Comparison of ENCODE assay signal across 8 cellular contexts in the genomic region with DNA sequence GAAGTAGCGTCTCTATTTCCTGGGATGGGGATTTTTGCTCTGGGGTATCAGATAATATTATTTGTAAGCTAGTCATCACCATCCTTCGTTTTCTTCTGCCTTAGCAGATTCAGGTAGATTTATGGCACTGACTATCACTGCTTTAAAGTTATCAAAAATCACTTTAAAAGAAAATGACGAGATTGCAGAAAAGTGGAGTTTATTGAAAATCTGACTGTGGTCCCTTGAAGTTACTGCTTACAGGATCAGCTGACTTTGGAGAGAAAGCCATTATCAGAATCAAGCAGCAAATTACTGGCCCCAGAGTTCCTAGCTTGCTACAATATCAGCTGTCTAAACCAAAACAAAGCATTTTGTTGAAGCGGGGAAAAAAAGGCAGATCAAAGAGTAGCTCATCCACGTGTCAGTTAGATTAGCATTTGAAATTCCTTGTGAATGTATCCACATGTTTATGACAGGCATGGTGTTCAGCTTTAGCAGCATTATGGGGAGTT. TPM values are rescaled to one million over a fixed set of nuclear protein-coding genes. Genes with fewer than 3 reads are reported as not detected.
DNase-seq lines count a peak whose midpoint lies in the region; ATAC-seq and TF ChIP-seq lines count a peak whose summit lies in the region.

No MANE protein-coding gene starts in this region.

- H3K4me1 ChIP-seq in parathyroid adenoma = peaks cover 85% of the 10 kb centered on the region
- peaks cover 45% of the 10 kb centered on the region for H3K4me1 ChIP-seq in effector memory CD4-positive, alpha-beta T cell (ENCODE audit: control insufficient read depth, insufficient read depth, low read length, poor library complexity, severe bottlenecking)

- peaks cover 59 to 61% of the 10 kb centered on the region in 2 donors for H3K36me3 Mint-ChIP-seq in CD14-positive monocyte
- peaks cover 4% of the 10 kb centered on the region for H3K36me3 Mint-ChIP-seq in T-helper 17 cell (ENCODE audit: low read depth)

- peaks cover 35% of the 10 kb centered on the region for H3K79me2 ChIP-seq in parathyroid adenoma

- H3K27ac ChIP-seq in parathyroid adenoma = peak overlapping the region; percentile 96
- no peak overlapping the region for H3K27ac ChIP-seq in effector memory CD4-positive, alpha-beta T cell (ENCODE audit: insufficient read depth, low read length, poor library complexity, severe bottlenecking)

- no peaks in the 10 kb centered on the region for H3K27me3 Mint-ChIP-seq in CD14-positive monocyte (ENCODE audit: low read depth in 3 of 3)
- no peaks in the 10 kb centered on the region for H3K27me3 Mint-ChIP-seq in T-helper 17 cell

- no peak overlapping the region for H2AFZ ChIP-seq in parathyroid adenoma

- H3K27ac Mint-ChIP-seq in CD14-positive monocyte (peak overlapping the region; percentile 96 to 99 (median 98)), T-helper 17 cell (peak overlapping the region; percentile 97)

- intact Hi-C loops in CD14-positive monocyte (cut with micrococcal nuclease) = loop anchor here (1.0 to 5.0 kb wide), 5 partner anchors 13 to 622 kb away; no protein-coding TSS in a partner anchor

- ATAC-seq in T-helper 17 cell (no peak), HG03460 (IDR thresholded peaks at IDR 0.05; ENCODE audit: unreplicated experiment) (no peak)

- peak overlapping the region; percentile 53 for H3K4me2 ChIP-seq in parathyroid adenoma (ENCODE audit: low read length)

- H3K4me3 Mint-ChIP-seq in CD14-positive monocyte (peak overlapping the region; percentile 72 to 76), T-helper 17 cell (no peak overlapping the region)

- no peaks in the 10 kb centered on the region for H3K36me3 ChIP-seq in parathyroid adenoma (ENCODE audit: control insufficient read depth, insufficient read depth, low read length)
- H3K36me3 ChIP-seq in effector memory CD4-positive, alpha-beta T cell (ENCODE audit: control insufficient read depth, insufficient read depth, low read length) = peaks cover 42% of the 10 kb centered on the region

- no peaks in the 10 kb centered on the region for H3K27me3 ChIP-seq in parathyroid adenoma (ENCODE audit: control insufficient read depth, insufficient read depth, low read length)
- no peaks in the 10 kb centered on the region for H3K27me3 ChIP-seq in effector memory CD4-positive, alpha-beta T cell (replicated peaks; ENCODE audit: control insufficient read depth, insufficient read depth, low read length, poor library complexity, severe bottlenecking)

- peak overlapping the region; percentile 40 for H3K9ac ChIP-seq in parathyroid adenoma

- H3K9me3 Mint-ChIP-seq in CD14-positive monocyte = no peaks in the 10 kb centered on the region

- H3K4me1 Mint-ChIP-seq in CD14-positive monocyte = peaks cover 82% of the 10 kb centered on the region
- H3K4me1 Mint-ChIP-seq in T-helper 17 cell = peaks cover 62% of the 10 kb centered on the region

- TF ChIP-seq CTCF in CD14-positive monocyte (IDR thresholded peaks at IDR 0.05) (no peak), parathyroid adenoma (IDR thresholded peaks at IDR 0.05) (no peak)

- no peak for DNase-seq in CD14-positive monocyte (ENCODE audit: low spot score)
- DNase-seq in T-helper 17 cell = no peak
- peak; percentile 88 for DNase-seq in fibroblast of peridontal ligament (ENCODE audit: extremely low read depth)
- no peak for DNase-seq in DMS114 treated with DMSO at 0.1 percent for 48 hours (lab: John Stamatoyannopoulos, UW; ENCODE audit: unreplicated experiment)
- DNase-seq in effector memory CD4-positive, alpha-beta T cell = no peak
- DNase-seq in AG08395 (ENCODE audit: low spot score) = no peak

- no peaks in the 10 kb centered on the region for H3K9me3 ChIP-seq in T-helper 17 cell (ENCODE audit: control insufficient read depth, low read length, poor library complexity, severe bottlenecking)
- H3K9me3 ChIP-seq in parathyroid adenoma (ENCODE audit: control insufficient read depth, low read length) = no peaks in the 10 kb centered on the region
- H3K9me3 ChIP-seq in effector memory CD4-positive, alpha-beta T cell (ENCODE audit: control insufficient read depth, low read length) = no peaks in the 10 kb centered on the region

- peak overlapping the region; percentile 1 for H3K4me3 ChIP-seq in parathyroid adenoma (ENCODE audit: low read depth, low read length)
- H3K4me3 ChIP-seq in effector memory CD4-positive, alpha-beta T cell (ENCODE audit: insufficient read depth, low read depth, low read length, poor library complexity, severe bottlenecking) = no peak overlapping the region

RNA-seq across cellular contexts. Expression of gene MBP, which starts 18.5 kb away (rescaled TPM):
- polyA plus RNA-seq in CD14-positive monocyte = 10 to 100 TPM; 50.4 to 81.0 TPM
- 100 to 1,000 TPM in 1 of 2 donors, 10 to 100 TPM in 1; 97.7 to 127 TPM for total RNA-seq in T-helper 17 cell
